13 cellular contexts compared by ENCODE assay signal in genomic region chrX:41616935-41617334, GRCh38.
"Had no signal": no experiment of that assay in that cellular context is flagged by ENCODE, and none has a peak within 500 bp of the region (broad histone marks: within the 10 kb centered on the region; RNA-seq: fewer than 3 reads in every experiment).

No MANE protein-coding gene starts in this region.

- H3K27ac ChIP-seq: epithelial cell of prostate, right atrium auricular region, tibial artery, WERI-Rb-1 had no signal

- H3K36me3 ChIP-seq: right atrium auricular region, tibial artery, WERI-Rb-1 had no signal

- H3K4me1 ChIP-seq: right atrium auricular region had no signal

- H3K27me3 Mint-ChIP-seq: activated naive CD4-positive, alpha-beta T cell treated with anti-CD3 and anti-CD28 coated beads, Interleukin-2, amount 50 U/mL, for 24 hours; effector memory CD8-positive, alpha-beta T cell; progenitor cell of endocrine pancreas had no signal

- H3K4me1 Mint-ChIP-seq: activated naive CD4-positive, alpha-beta T cell treated with anti-CD3 and anti-CD28 coated beads, Interleukin-2, amount 50 U/mL, for 24 hours had no signal

- H3K9me3 ChIP-seq: right atrium auricular region, tibial artery had no signal

- H3K9me3 Mint-ChIP-seq: activated naive CD4-positive, alpha-beta T cell treated with anti-CD3 and anti-CD28 coated beads, Interleukin-2, amount 50 U/mL, for 24 hours; effector memory CD8-positive, alpha-beta T cell had no signal

- H3K27me3 ChIP-seq: right atrium auricular region, tibial artery had no signal

- DNase-seq: activated CD4-positive, alpha-beta T cell treated with anti-CD3 and anti-CD28 coated beads, Interleukin-2, amount 50 U/mL, for 4 hours; activated gamma-delta T cell; dermis blood vessel endothelial cell; effector memory CD8-positive, alpha-beta T cell; foreskin fibroblast; stimulated activated naive CD8-positive, alpha-beta T cell treated with anti-CD3 and anti-CD28 coated beads, Interleukin-15, Interleukin-2, amounts not matched to agents 100 U/mL and 50 U/mL, for 24 hours; substantia nigra; tibial artery; WERI-Rb-1 had no signal

- H3K4me3 ChIP-seq: right atrium auricular region, tibial artery had no signal

- H3K27ac Mint-ChIP-seq: activated naive CD4-positive, alpha-beta T cell treated with anti-CD3 and anti-CD28 coated beads, Interleukin-2, amount 50 U/mL, for 24 hours; progenitor cell of endocrine pancreas had no signal

- ATAC-seq: effector memory CD8-positive, alpha-beta T cell; stimulated activated naive CD8-positive, alpha-beta T cell treated with anti-CD3 and anti-CD28 coated beads, Interleukin-15, Interleukin-2, amounts not matched to agents 100 U/mL and 50 U/mL, for 24 hours had no signal

- H3K4me3 Mint-ChIP-seq: activated naive CD4-positive, alpha-beta T cell treated with anti-CD3 and anti-CD28 coated beads, Interleukin-2, amount 50 U/mL, for 24 hours; effector memory CD8-positive, alpha-beta T cell had no signal
